16 cellular contexts compared by ENCODE assay signal in the genomic region with DNA sequence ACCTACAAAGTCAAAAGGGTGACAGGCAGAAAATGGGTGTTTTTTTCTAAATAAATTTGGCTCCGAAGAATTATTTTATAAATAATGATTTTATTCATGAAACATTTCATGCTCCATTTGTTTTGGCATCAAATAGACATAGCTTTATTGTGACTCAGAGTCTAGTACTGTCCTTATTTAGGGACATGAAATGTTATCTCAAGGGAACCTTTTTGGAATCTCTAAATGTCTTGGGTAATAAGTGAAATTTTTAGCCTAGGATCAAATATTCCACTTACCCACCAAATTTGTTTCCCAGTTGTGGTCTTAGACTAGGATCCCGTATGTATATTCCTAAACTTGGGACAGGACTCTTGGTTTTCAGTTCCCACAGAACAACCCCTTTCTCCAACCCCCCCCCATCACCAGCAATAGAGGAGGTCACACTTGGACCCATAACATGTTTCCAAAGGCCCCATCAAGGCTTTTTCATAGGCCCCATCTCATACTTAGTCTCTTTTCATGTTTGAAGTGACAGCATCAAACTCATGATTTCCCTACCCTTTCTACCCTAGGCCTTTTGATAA.
A peak's percentile ranks its signal among the peaks of the same experiment; 100 is the strongest.
DNase-seq lines count a peak whose midpoint lies in the region; ATAC-seq, FAIRE-seq and TF ChIP-seq lines count a peak whose summit lies in the region.
"Had no signal": no experiment of that assay in that cellular context is flagged by ENCODE, and none has a peak within 500 bp of the region (broad histone marks: within the 10 kb centered on the region; RNA-seq: fewer than 3 reads in every experiment).

No MANE protein-coding gene starts in this region.

- H3K4me2 ChIP-seq in A549 = peak overlapping the region; percentile 56
- H3K4me2 ChIP-seq in PC-9 = peak overlapping the region; percentile 22; the same call in 1 of the 2 replicates
- no peak overlapping the region for H3K4me2 ChIP-seq in fibroblast of lung (ENCODE audit: extremely low read depth, insufficient read depth, low read length)

- no peak for TF ChIP-seq CTCF in A549 (IDR thresholded peaks at IDR 0.05)
- TF ChIP-seq CTCF in PC-9 (conservative IDR thresholded peaks at IDR 0.05) = no peak
- TF ChIP-seq CTCF in fibroblast of lung (conservative IDR thresholded peaks at IDR 0.05 in 1 of 2, IDR thresholded peaks at IDR 0.05 in 1 of 2; ENCODE audit: low read depth in 1 of 2, low read length in 2 of 2) = no peak
- no peak for TF ChIP-seq CTCF in GM13977 (IDR thresholded peaks at IDR 0.05; ENCODE audit: extremely low read depth, insufficient read depth, missing control alignments)

- H4K20me1 ChIP-seq in PC-9 (ENCODE audit: insufficient read depth) (no peaks in the 10 kb centered on the region), fibroblast of lung (ENCODE audit: control insufficient read depth, extremely low read depth, insufficient read depth, low read length) (no peaks in the 10 kb centered on the region)

- no peaks in the 10 kb centered on the region for H3K9me2 ChIP-seq in PC-9 (ENCODE audit: insufficient read depth)

- CTCF ChIA-PET in A549 (lab: Yijun Ruan, JAX) = interaction anchor here (0.7 to 1.2 kb wide), 4 partner anchors 26 to 124 kb away, joined by 3 to 4 read pairs (median 3); no protein-coding TSS in a partner anchor
- CTCF ChIA-PET in PC-9 (lab: Charles Lee) = no interaction called here

- no peaks in the 10 kb centered on the region for H3K36me3 ChIP-seq in PC-9 (ENCODE audit: low read depth)
- no peaks in the 10 kb centered on the region for H3K36me3 ChIP-seq in fibroblast of lung (ENCODE audit: control insufficient read depth, insufficient read depth, low read length)
- H3K36me3 ChIP-seq: transverse colon had no signal

- no peaks in the 10 kb centered on the region for H3K27me3 ChIP-seq in PC-9 (ENCODE audit: insufficient read depth, low read depth)
- no peaks in the 10 kb centered on the region for H3K27me3 ChIP-seq in fibroblast of lung (ENCODE audit: control insufficient read depth, insufficient read depth, low read length)
- H3K27me3 ChIP-seq: transverse colon had no signal

- H3K9ac ChIP-seq in fibroblast of lung (ENCODE audit: insufficient read depth, low read length) = no peak overlapping the region

- intact Hi-C loops in PC-9 (cut with micrococcal nuclease; ENCODE audit: unreplicated experiment) = loop anchor here (2.0 to 5.0 kb wide), 3 partner anchors 33 to 80 kb away; partner anchors contain the start of gene JAG1

- WGBS in A549 (ENCODE audit: missing lambda C conversion rate) = 43% methylated on average over 2 of the region's 2 CpGs

- H3K27ac ChIP-seq in A549 = peak overlapping the region; percentile 60 to 70
- peak overlapping the region; percentile 57; the same call in 1 of the 2 replicates for H3K27ac ChIP-seq in PC-9
- H3K27ac ChIP-seq in fibroblast of lung (ENCODE audit: insufficient read depth, low read length) = peak overlapping the region; percentile 41

- DNase-seq in A549 (ENCODE audit: low read depth in 1 of 2, low spot score in 1 of 2) = no peak
- DNase-seq in PC-9 = no peak
- peak; percentile 59 to 67 for DNase-seq in fibroblast of lung (ENCODE audit: low read depth in 2 of 2)
- DNase-seq in myocyte (ENCODE audit: low read depth) = peak; percentile 54
- no peak for DNase-seq in GM13977 (ENCODE audit: low spot score)
- DNase-seq in ecto neural progenitor cell (ENCODE audit: low spot score) = no peak
- no peak for DNase-seq in NCI-H1092 (lab: John Stamatoyannopoulos, UW)
- no peak for DNase-seq in inferior parietal cortex (ENCODE audit: extremely low spot score)
- DNase-seq: activated CD4-positive, alpha-beta T cell treated with anti-CD3 and anti-CD28 coated beads, Interleukin-2, amount 10 ng/mL, durations not matched to agents 24 days and 14 days; activated T-cell treated with anti-CD3 and anti-CD28 coated beads, Interleukin-2, amount 50 U/mL, for 48 hours; effector CD4-positive, alpha-beta T cell; NCI-H1436 treated with DMSO at 0.1 percent for 48 hours; NCI-H526 treated with DMSO at 0.1 percent for 48 hours; stimulated activated CD4-positive, alpha-beta T cell treated with anti-CD3 and anti-CD28 coated beads, Interleukin-15, amount 100 ng/mL, for 24 hours; transverse colon had no signal

- no TSS peak for BruUV-seq in PC-9 (replicated peaks; lab: Mats Ljungman, UMichigan)

- H3K9me3 ChIP-seq in A549 = no peaks in the 10 kb centered on the region
- no peaks in the 10 kb centered on the region for H3K9me3 ChIP-seq in PC-9 (ENCODE audit: insufficient read depth, low read depth)
- H3K9me3 ChIP-seq in fibroblast of lung (ENCODE audit: control insufficient read depth, insufficient read depth, low read depth, low read length) = no peaks in the 10 kb centered on the region
- H3K9me3 ChIP-seq: transverse colon had no signal

- H3K4me3 ChIP-seq in A549 (no peak overlapping the region), PC-9 (no peak overlapping the region), fibroblast of lung (replicated peaks in 1 of 4; ENCODE audit: control extremely low read depth in 1 of 4, insufficient read depth in 1 of 4, low read depth in 3 of 4, low read length in 4 of 4) (no peak overlapping the region)
- H3K4me3 ChIP-seq: transverse colon had no signal

- H3K4me1 ChIP-seq in A549 (peaks cover 66% of the 10 kb centered on the region), PC-9 (replicated peaks; ENCODE audit: insufficient read depth) (peaks cover 29% of the 10 kb centered on the region), fibroblast of lung (ENCODE audit: control insufficient read depth, extremely low read depth, insufficient read depth, low read length) (peaks cover 8% of the 10 kb centered on the region)

- POLR2A ChIA-PET in A549 (lab: Yijun Ruan, JAX) (no interaction called here), PC-9 (lab: Charles Lee; ENCODE audit: unreplicated experiment) (no interaction called here)

- H3K79me2 ChIP-seq in PC-9 (ENCODE audit: low read depth) = no peaks in the 10 kb centered on the region
- H3K79me2 ChIP-seq in fibroblast of lung (ENCODE audit: control insufficient read depth, insufficient read depth, low read length) = no peaks in the 10 kb centered on the region

- peak in 1 of 2 experiments; percentile 21; a peak in 2 of 6 replicates for ATAC-seq in A549
- ATAC-seq: HepG2 had no signal

- in situ Hi-C loops in GM13977 (cut with MboI; ENCODE audit: low pct_unique_long_range_greater_than_20kb, low sequenced_read_pairs, unreplicated experiment) = no loop called here

- FAIRE-seq in A549 (lab: Jason Lieb, UNC) = peak; percentile 18
- FAIRE-seq: HepG2 had no signal

- no peak for TF ChIP-seq EP300 in A549 (IDR thresholded peaks at IDR 0.05)

- no peak overlapping the region for H2AFZ ChIP-seq in PC-9
- H2AFZ ChIP-seq in fibroblast of lung (ENCODE audit: low read length) = no peak overlapping the region

- TF ChIP-seq RAD21 in A549 (conservative IDR thresholded peaks at IDR 0.05 in 1 of 2, IDR thresholded peaks at IDR 0.05 in 1 of 2) = no peak

- no peak for TF ChIP-seq POLR2A in A549 (IDR thresholded peaks at IDR 0.05; ENCODE audit: low read length)

- H3F3A ChIP-seq in PC-9 (ENCODE audit: insufficient read depth, low read depth) = peaks cover 13% of the 10 kb centered on the region; the same call in 1 of the 2 replicates

TF ChIP-seq in A549, 52 proteins besides CTCF, POLR2A, EP300 and RAD21:
- TF ChIP-seq TP53 (CRISPR knock-in tag; IDR thresholded peaks at IDR 0.05) (no peak), CEBPB (IDR thresholded peaks at IDR 0.05) (peak; percentile 12 to 37; a peak in 2 of 4 replicates), JUNB (IDR thresholded peaks at IDR 0.05) (peak; percentile 60), RNF2 (IDR thresholded peaks at IDR 0.05; ENCODE audit: borderline replicate concordance, low read depth) (no peak), NPAS2 (CRISPR knock-in tag; IDR thresholded peaks at IDR 0.05; ENCODE audit: borderline replicate concordance) (no peak), FOSL2 (IDR thresholded peaks at IDR 0.05) (no peak), FOSL2 (CRISPR knock-in tag; IDR thresholded peaks at IDR 0.05) (peak; percentile 58), BHLHE40 (IDR thresholded peaks at IDR 0.05; ENCODE audit: low read depth, low read length) (no peak), GATA3 (IDR thresholded peaks at IDR 0.05; ENCODE audit: borderline replicate concordance) (peak; percentile 39; the same call in 1 of the 2 replicates), MAZ (IDR thresholded peaks at IDR 0.05; ENCODE audit: borderline replicate concordance, low read depth, low read length) (no peak)

Comparison
In these comparisons a context has a peak if more than half of its experiments do, and no peak if none do; other contexts are left out.
1. DNase-seq: peak in fibroblast of lung (2 of 2) and myocyte (single experiment); none in A549 (0 of 2), PC-9 (0 of 2), GM13977 (single experiment), ecto neural progenitor cell (single experiment), NCI-H1092 (single experiment) and inferior parietal cortex (single experiment).
2. Peak in every context shown above with its lines, with median percentiles within 50 percentile points of each other: H3K27ac ChIP-seq.